20 cellular contexts compared by ENCODE assay signal in genomic region chr7:157937432-157937831, GRCh38.
"Had no signal": no experiment of that assay in that cellular context is flagged by ENCODE, and none has a peak within 500 bp of the region (broad histone marks: within the 10 kb centered on the region; RNA-seq: fewer than 3 reads in every experiment).

No MANE protein-coding gene starts in this region.

- H3K27ac Mint-ChIP-seq: IgD-negative memory B cell had no signal

- ATAC-seq: K562, Panc1, PC-3 had no signal

- H3K4me3 Mint-ChIP-seq: IgD-negative memory B cell had no signal

- DNase-seq: Kasumi-1, MM.1S, NCI-H1092 treated with DMSO at 0.1 percent for 48 hours, NCI-H1436, NCI-H1694, NCI-H187 treated with DMSO at 0.1 percent for 48 hours, NCI-H2029 treated with DMSO at 0.1 percent for 48 hours, NCI-H2171, NCI-H226, NCI-H446, NCI-H510A, NCI-H524 treated with DMSO at 0.1 percent for 48 hours, NCI-H69, NCI-H774, PC-3, SHP77, SK-N-SH had no signal

- H3K4me1 Mint-ChIP-seq: IgD-negative memory B cell had no signal

- H3K36me3 Mint-ChIP-seq: IgD-negative memory B cell had no signal

- H3K27me3 Mint-ChIP-seq: IgD-negative memory B cell had no signal
